In genomic region chr5:124236366-124237231, GRCh38 we compare ENCODE assay signal across 18 cellular contexts.
DNase-seq lines count a peak whose midpoint lies in the region; ATAC-seq and TF ChIP-seq lines count a peak whose summit lies in the region.
"Had no signal": no experiment of that assay in that cellular context is flagged by ENCODE, and none has a peak within 500 bp of the region (broad histone marks: within the 10 kb centered on the region; RNA-seq: fewer than 3 reads in every experiment).

No MANE protein-coding gene starts in this region.

- H3K27ac Mint-ChIP-seq in endodermal cell (no peak overlapping the region), mesothelial cell of epicardium (peak overlapping the region; percentile 75)
- H3K27ac Mint-ChIP-seq: stimulated activated naive B cell treated with anti-CD40 and anti-IgM and Interleukin-4, amounts not matched to agents 10 μg/mL and 1 μg/mL and 100 μg/mL, for 72 hours; T-helper 17 cell had no signal

- H3K9ac ChIP-seq in endodermal cell (ENCODE audit: extremely low read depth, low read length, poor library complexity, severe bottlenecking): no peak overlapping the region

- peaks cover 54% of the 10 kb centered on the region for H3K4me1 Mint-ChIP-seq in endodermal cell
- peaks cover 71% of the 10 kb centered on the region for H3K4me1 Mint-ChIP-seq in mesothelial cell of epicardium
- H3K4me1 Mint-ChIP-seq: T-helper 17 cell had no signal

- H3K36me3 Mint-ChIP-seq in endodermal cell (ENCODE audit: low read depth) (peaks cover 7% of the 10 kb centered on the region), mesothelial cell of epicardium (peaks cover 6% of the 10 kb centered on the region)
- H3K36me3 Mint-ChIP-seq: stimulated activated naive B cell treated with anti-CD40 and anti-IgM and Interleukin-4, amounts not matched to agents 10 μg/mL and 1 μg/mL and 100 μg/mL, for 72 hours had no signal

- H3K4me3 ChIP-seq in endodermal cell (ENCODE audit: low read length): no peak overlapping the region
- H3K4me3 ChIP-seq: uterus had no signal

- H3K27me3 Mint-ChIP-seq in endodermal cell (ENCODE audit: insufficient read depth) (no peaks in the 10 kb centered on the region), mesothelial cell of epicardium (ENCODE audit: low read depth) (no peaks in the 10 kb centered on the region)
- H3K27me3 Mint-ChIP-seq: stimulated activated naive B cell treated with anti-CD40 and anti-IgM and Interleukin-4, amounts not matched to agents 10 μg/mL and 1 μg/mL and 100 μg/mL, for 72 hours; T-helper 17 cell had no signal

- H3K4me1 ChIP-seq in endodermal cell (ENCODE audit: control insufficient read depth, insufficient read depth, low read length): peaks cover 3% of the 10 kb centered on the region
- H3K4me1 ChIP-seq: uterus had no signal

- H3K27me3 ChIP-seq in endodermal cell (ENCODE audit: control insufficient read depth, insufficient read depth, low read length, poor library complexity, severe bottlenecking): no peaks in the 10 kb centered on the region
- H3K27me3 ChIP-seq: uterus had no signal

- H3K4me3 Mint-ChIP-seq in endodermal cell: no peak overlapping the region
- H3K4me3 Mint-ChIP-seq in mesothelial cell of epicardium: no peak overlapping the region
- H3K4me3 Mint-ChIP-seq: stimulated activated naive B cell treated with anti-CD40 and anti-IgM and Interleukin-4, amounts not matched to agents 10 μg/mL and 1 μg/mL and 100 μg/mL, for 72 hours; T-helper 17 cell had no signal

- H3K9me3 ChIP-seq in endodermal cell (ENCODE audit: control insufficient read depth, low read length): peaks cover 13% of the 10 kb centered on the region
- H3K9me3 ChIP-seq: uterus had no signal

- DNase-seq in COLO668 (lab: John Stamatoyannopoulos, UW; ENCODE audit: unreplicated experiment): peak; percentile 8
- peak; percentile 79 for DNase-seq in NCI-H146 treated with DMSO at 0.1 percent for 48 hours (lab: John Stamatoyannopoulos, UW; ENCODE audit: unreplicated experiment)
- no peak for DNase-seq in endodermal cell
- no peak for DNase-seq in mesothelial cell of epicardium (ENCODE audit: low spot score in 2 of 2, unreplicated experiment in 2 of 2)
- no peak for DNase-seq in sciatic nerve (ENCODE audit: low spot score)
- no peak for DNase-seq in Kasumi-1 (lab: John Stamatoyannopoulos, UW)
- DNase-seq in stimulated activated naive CD4-positive, alpha-beta T cell (lab: John Stamatoyannopoulos, UW): no peak
- DNase-seq: ACHN; activated CD4-positive, alpha-beta T cell treated with anti-CD3 and anti-CD28 coated beads for 1 hour; activated CD8-positive, alpha-beta memory T cell treated with anti-CD3 and anti-CD28 coated beads, Interleukin-2, amount 50 U/mL, for 4 hours; activated naive CD4-positive, alpha-beta T cell treated with anti-CD3 and anti-CD28 coated beads, Interleukin-2, amount 50 U/mL, for 16 hours; central memory CD4-positive, alpha-beta T cell; NCI-H1105 treated with DMSO at 0.1 percent for 48 hours; NCI-H446; stimulated activated naive B cell treated with anti-CD40 and anti-IgM and Interleukin-4, amounts not matched to agents 10 μg/mL and 1 μg/mL and 100 μg/mL, for 72 hours; T-helper 17 cell; uterus had no signal

- intact Hi-C loops in sciatic nerve (cut with DNase I): no loop called here

- ATAC-seq in sciatic nerve (no peak), HG03135 (IDR thresholded peaks at IDR 0.05; ENCODE audit: unreplicated experiment) (no peak)
- ATAC-seq: T-helper 17 cell had no signal

- TF ChIP-seq CTCF in endodermal cell (conservative IDR thresholded peaks at IDR 0.05) (no peak), mesothelial cell of epicardium (IDR thresholded peaks at IDR 0.05; ENCODE audit: unreplicated experiment) (no peak)

- H3K36me3 ChIP-seq in endodermal cell (ENCODE audit: control insufficient read depth, insufficient read depth, low read length): no peaks in the 10 kb centered on the region
- H3K36me3 ChIP-seq: uterus had no signal

- H3K27ac ChIP-seq in endodermal cell (ENCODE audit: low read depth, low read length): peak overlapping the region; percentile 7
- H3K27ac ChIP-seq: uterus had no signal

- H3K9me3 Mint-ChIP-seq in endodermal cell: peaks cover 6% of the 10 kb centered on the region
- peaks cover 5% of the 10 kb centered on the region for H3K9me3 Mint-ChIP-seq in mesothelial cell of epicardium

- WGBS in endodermal cell (ENCODE audit: insufficient coverage in 1 of 2, insufficient read length in 1 of 2), 2 experiments: 88 to 91% methylated on average over 3 of the region's 3 CpGs

Comparison
In these comparisons a context has a peak if more than half of its experiments do, and no peak if none do; other contexts are left out.
1. DNase-seq: peak in COLO668 (single experiment) and NCI-H146 treated with DMSO at 0.1 percent for 48 hours (single experiment); none in endodermal cell (single experiment), mesothelial cell of epicardium (0 of 2), sciatic nerve (single experiment), Kasumi-1 (0 of 2) and stimulated activated naive CD4-positive, alpha-beta T cell (0 of 6).